ENCODE assay signal across 8 cellular contexts in genomic region chr10:62268027-62268398, GRCh38. TPM values are rescaled to one million over a fixed set of nuclear protein-coding genes. Genes with fewer than 3 reads are reported as not detected.
DNase-seq lines count a peak whose midpoint lies in the region; ATAC-seq and TF ChIP-seq lines count a peak whose summit lies in the region.

No MANE protein-coding gene starts in this region.

- H3K9me3 ChIP-seq in SU-DHL-6 (ENCODE audit: insufficient read depth, low read length) (no peaks in the 10 kb centered on the region), right cardiac atrium (ENCODE audit: control insufficient read depth, low read length) (no peaks in the 10 kb centered on the region), smooth muscle cell (replicated peaks; ENCODE audit: low read depth) (no peaks in the 10 kb centered on the region)

- DNase-seq in stimulated activated CD4-positive, alpha-beta T cell treated with anti-CD3 and anti-CD28 coated beads, Interleukin-4, amount 100 ng/mL, for 1 hour: peak; percentile 7
- no peak for DNase-seq in stimulated activated CD4-positive, alpha-beta T cell treated with anti-CD3 and anti-CD28 coated beads, Interleukin-12 subunit alpha, Interleukin-12 subunit beta, amount 100 ng/mL, for 4 hours
- DNase-seq in right cardiac atrium: peak in 1 of 3 donors; percentile 29
- no peak for DNase-seq in smooth muscle cell (lab: John Stamatoyannopoulos, UW; ENCODE audit: unreplicated experiment)

- no peaks in the 10 kb centered on the region for H3K9me2 ChIP-seq in SU-DHL-6 (replicated peaks; ENCODE audit: insufficient read depth, low read length)

- 0 out of 2 replicates have a peak, but pooled peaks cover 7% of the 10 kb centered on the region for H3K36me3 ChIP-seq in SU-DHL-6 (ENCODE audit: low read length)
- no peaks in the 10 kb centered on the region for H3K36me3 ChIP-seq in smooth muscle cell (ENCODE audit: low read depth)

- H3K9ac ChIP-seq in SU-DHL-6 (ENCODE audit: low read length) (peak overlapping the region; percentile 97), smooth muscle cell (ENCODE audit: low read depth) (peak overlapping the region; percentile 58)

- H3K27me3 ChIP-seq in SU-DHL-6 (ENCODE audit: low read length) (no peaks in the 10 kb centered on the region), right cardiac atrium (ENCODE audit: control insufficient read depth, insufficient read depth) (no peaks in the 10 kb centered on the region), smooth muscle cell (ENCODE audit: low read depth) (no peaks in the 10 kb centered on the region)

- peak overlapping the region; percentile 32; the same call in 1 of the 2 replicates for H3K27ac ChIP-seq in SU-DHL-6 (ENCODE audit: low read depth, low read length)
- no peak overlapping the region for H3K27ac ChIP-seq in right cardiac atrium (ENCODE audit: low read length)
- no peak overlapping the region for H3K27ac ChIP-seq in smooth muscle cell (ENCODE audit: low read depth)

- H3K4me1 ChIP-seq in right cardiac atrium (ENCODE audit: control insufficient read depth, insufficient read depth, low read length) (no peaks in the 10 kb centered on the region), smooth muscle cell (ENCODE audit: low read depth) (peaks cover 30% of the 10 kb centered on the region)

- peak; percentile 8 to 9 for ATAC-seq in right cardiac atrium
- ATAC-seq in HG03108 (IDR thresholded peaks at IDR 0.05; ENCODE audit: unreplicated experiment): no peak
- ATAC-seq in HG03571 (IDR thresholded peaks at IDR 0.05; ENCODE audit: unreplicated experiment): no peak
- no peak for ATAC-seq in HG02970 (IDR thresholded peaks at IDR 0.05; ENCODE audit: low FRiP score, unreplicated experiment)

- H3K4me3 ChIP-seq in SU-DHL-6 (ENCODE audit: insufficient read depth, low read length, poor library complexity, severe bottlenecking) (peak overlapping the region; percentile 100), right cardiac atrium (ENCODE audit: low read length) (peak overlapping the region; percentile 73), smooth muscle cell (peak overlapping the region; percentile 78)

- H3F3A ChIP-seq in SU-DHL-6 (ENCODE audit: insufficient read depth) (peaks cover 16% of the 10 kb centered on the region), smooth muscle cell (ENCODE audit: low read depth) (peaks cover 9% of the 10 kb centered on the region)

- H4K20me1 ChIP-seq in SU-DHL-6 (ENCODE audit: low read depth, low read length) (no peaks in the 10 kb centered on the region; the same call in 1 of the 2 replicates), smooth muscle cell (ENCODE audit: low read depth) (no peaks in the 10 kb centered on the region)

- WGBS in right cardiac atrium: 2% methylated on average over 19 of the region's 19 CpGs
- 3% methylated on average over 19 of the region's 19 CpGs for WGBS in smooth muscle cell (ENCODE audit: low lambda C conversion rate)

- TF ChIP-seq CTCF in SU-DHL-6 (IDR thresholded peaks at IDR 0.05; ENCODE audit: insufficient read depth, low read length, poor library complexity, severe bottlenecking) (no peak), smooth muscle cell (IDR thresholded peaks at IDR 0.05; ENCODE audit: borderline replicate concordance, insufficient read depth, poor library complexity, severe bottlenecking) (no peak)

- H3K4me2 ChIP-seq in SU-DHL-6 (ENCODE audit: low read depth, low read length, poor library complexity, severe bottlenecking) (peak overlapping the region; percentile 96), smooth muscle cell (peak overlapping the region; percentile 100)

- H2AFZ ChIP-seq in SU-DHL-6 (ENCODE audit: low read depth, low read length, severe bottlenecking) (peak overlapping the region; percentile 94), smooth muscle cell (ENCODE audit: low read depth) (peak overlapping the region; percentile 93)

- intact Hi-C loops in right cardiac atrium (cut with DNase I): no loop called here

- H3K79me2 ChIP-seq in SU-DHL-6 (ENCODE audit: insufficient read depth, low read length) (peaks cover 51% of the 10 kb centered on the region), smooth muscle cell (ENCODE audit: low read depth) (peaks cover 25% of the 10 kb centered on the region)

RNA-seq across cellular contexts. Expression of gene RTKN2, which starts 0.6 kb away (rescaled TPM):
- total RNA-seq in right cardiac atrium (under 1 TPM; 0.06 to 0.19 (median 0.13) TPM), smooth muscle cell (4.9 and 5.4 TPM in 2 replicates)
- polyA plus RNA-seq in right cardiac atrium (0.11 TPM), smooth muscle cell (1.6 and 3.2 TPM in 2 replicates)

Comparison
In these comparisons a context has a peak if more than half of its experiments do, and no peak if none do; other contexts are left out.
1. ATAC-seq: peak in right cardiac atrium (2 of 2); none in HG03108 (single experiment), HG03571 (single experiment) and HG02970 (single experiment).
2. Peak in every context shown above with its lines, with median percentiles within 50 percentile points of each other: H3K4me3 ChIP-seq.